ENCODE assay signal across 13 cellular contexts in the genomic region with DNA sequence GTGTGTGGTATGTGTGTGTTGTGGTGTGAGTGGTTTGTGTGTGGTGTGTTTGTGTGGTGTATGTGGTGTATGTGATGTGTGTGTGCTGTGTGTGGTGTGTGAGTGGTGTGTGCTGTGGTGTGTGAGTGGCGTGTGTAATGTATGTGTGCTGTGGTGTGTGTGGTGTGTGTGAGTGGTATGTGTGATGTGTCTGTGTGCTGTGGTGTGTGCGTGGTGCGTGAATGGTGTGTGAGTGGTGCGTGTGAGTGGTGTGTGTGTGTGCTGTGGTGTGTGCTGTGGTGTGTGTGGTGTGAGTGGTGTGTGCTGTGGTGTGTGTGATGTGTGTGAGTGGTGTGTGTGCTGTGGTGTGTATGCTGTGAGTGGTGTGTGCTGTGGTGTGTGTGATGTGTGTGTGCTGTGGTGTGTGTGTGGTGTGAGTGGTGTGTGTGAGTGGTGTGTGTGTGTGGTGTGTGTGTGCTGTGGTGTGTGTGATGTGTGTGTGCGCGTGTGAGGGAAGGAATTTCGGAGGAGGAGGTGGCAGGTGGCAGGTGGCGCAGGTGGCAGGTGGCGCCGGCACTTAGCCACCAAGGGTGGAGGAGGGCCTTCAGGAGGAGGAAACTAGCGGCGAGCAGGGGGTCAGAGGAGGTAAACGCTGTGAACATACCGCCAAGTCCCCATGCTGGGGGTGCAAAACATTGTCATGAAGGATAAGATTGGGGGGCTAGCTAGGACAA.
A peak's percentile ranks its signal among the peaks of the same experiment; 100 is the strongest.
DNase-seq lines count a peak whose midpoint lies in the region; TF ChIP-seq lines count a peak whose summit lies in the region.
"Had no signal": no experiment of that assay in that cellular context is flagged by ENCODE, and none has a peak within 500 bp of the region (broad histone marks: within the 10 kb centered on the region; RNA-seq: fewer than 3 reads in every experiment).

No MANE protein-coding gene starts in this region.

- no peak overlapping the region for H3K27ac ChIP-seq in CD4-positive, alpha-beta memory T cell (ENCODE audit: low read depth, low read length)

- peaks cover 0 to 2% (median under 1%) of the 10 kb centered on the region in 4 donors for H3K4me1 Mint-ChIP-seq in CD4-positive, alpha-beta memory T cell
- no peaks in the 10 kb centered on the region for H3K4me1 Mint-ChIP-seq in Calu3 (ENCODE audit: low read depth, unreplicated experiment)

- no peaks in the 10 kb centered on the region for H3K9me2 ChIP-seq in Loucy (replicated peaks; ENCODE audit: low read depth, low read length)

- peak; percentile 45 for DNase-seq in DMS53 treated with DMSO at 0.1 percent for 48 hours (lab: John Stamatoyannopoulos, UW; ENCODE audit: unreplicated experiment)
- peak; percentile 54 for DNase-seq in NCI-H526 treated with DMSO at 0.1 percent for 48 hours (lab: John Stamatoyannopoulos, UW)
- no peak for DNase-seq in CD4-positive, alpha-beta memory T cell
- DNase-seq in effector CD8-positive, alpha-beta T cell (lab: John Stamatoyannopoulos, UW) = no peak
- DNase-seq in KG1 (lab: John Stamatoyannopoulos, UW) = no peak
- DNase-seq in Calu3 = no peak
- DNase-seq: Kasumi-1 had no signal

- BruUV-seq in Calu3 (replicated peaks; lab: Mats Ljungman, UMichigan) = no TSS peak

- no peaks in the 10 kb centered on the region for H3K36me3 ChIP-seq in Loucy (ENCODE audit: insufficient read depth, low read length)
- H3K36me3 ChIP-seq in iPS-15b (ENCODE audit: control insufficient read depth, insufficient read depth, low read length) = no peaks in the 10 kb centered on the region
- no peaks in the 10 kb centered on the region for H3K36me3 ChIP-seq in CD4-positive, alpha-beta memory T cell (ENCODE audit: insufficient read depth, low read length)

- H3K9me3 ChIP-seq in Loucy (ENCODE audit: insufficient read depth, low read depth, low read length) = no peaks in the 10 kb centered on the region
- H3K9me3 ChIP-seq in iPS-15b (ENCODE audit: control insufficient read depth, insufficient read depth, low read length) = no peaks in the 10 kb centered on the region
- no peaks in the 10 kb centered on the region for H3K9me3 ChIP-seq in CD4-positive, alpha-beta memory T cell (ENCODE audit: control insufficient read depth in 1 of 2, low read length in 2 of 2)

- H3K9ac ChIP-seq in Loucy (ENCODE audit: low read depth, low read length, poor library complexity, severe bottlenecking) (no peak overlapping the region), iPS-15b (ENCODE audit: low read depth, low read length) (no peak overlapping the region)

- POLR2A ChIA-PET in CD4-positive, alpha-beta memory T cell (lab: Charles Lee; ENCODE audit: partially characterized antibody) = interaction anchor here (1.2 kb wide), 1 partner anchor 276 kb away, joined by 3 read pairs; no protein-coding TSS in a partner anchor

- TF ChIP-seq CTCF in Loucy (conservative IDR thresholded peaks at IDR 0.05; ENCODE audit: low read length) (no peak), Calu3 (IDR thresholded peaks at IDR 0.05; ENCODE audit: unreplicated experiment) (no peak)

- no peaks in the 10 kb centered on the region for H3K79me2 ChIP-seq in Loucy (ENCODE audit: insufficient read depth, low read length)

- H3K4me3 Mint-ChIP-seq in CD4-positive, alpha-beta memory T cell = no peak overlapping the region
- no peak overlapping the region for H3K4me3 Mint-ChIP-seq in Calu3 (ENCODE audit: low read depth, unreplicated experiment)
- H3K4me3 Mint-ChIP-seq: activated naive CD8-positive, alpha-beta T cell treated with anti-CD3 and anti-CD28 coated beads, Interleukin-2, amount 50 U/mL, for 24 hours; CD4-positive, CD25-positive, alpha-beta regulatory T cell; neural crest cell had no signal

- peaks cover 11% of the 10 kb centered on the region for H3K27me3 ChIP-seq in Loucy (ENCODE audit: insufficient read depth, low read length, poor library complexity, severe bottlenecking)
- peaks cover 18% of the 10 kb centered on the region for H3K27me3 ChIP-seq in iPS-15b (ENCODE audit: control insufficient read depth, insufficient read depth, low read length)
- H3K27me3 ChIP-seq in CD4-positive, alpha-beta memory T cell (ENCODE audit: insufficient read depth, low read length) = no peaks in the 10 kb centered on the region

- peaks cover 4% of the 10 kb centered on the region; the same call in 1 of the 2 replicates for H3F3A ChIP-seq in Loucy (ENCODE audit: low read depth)

- H3K27me3 Mint-ChIP-seq in CD4-positive, alpha-beta memory T cell = peaks cover 8 to 10% of the 10 kb centered on the region in 2 donors
- H3K27me3 Mint-ChIP-seq in Calu3 (ENCODE audit: unreplicated experiment) = peaks cover 22% of the 10 kb centered on the region

- H3K4me1 ChIP-seq in Loucy (ENCODE audit: insufficient read depth, low read length, poor library complexity, severe bottlenecking) = peaks cover 12% of the 10 kb centered on the region
- H3K4me1 ChIP-seq in iPS-15b (ENCODE audit: control insufficient read depth, insufficient read depth, low read length) = no peaks in the 10 kb centered on the region
- peaks cover 7% of the 10 kb centered on the region for H3K4me1 ChIP-seq in CD4-positive, alpha-beta memory T cell (ENCODE audit: insufficient read depth, low read length)

- no peaks in the 10 kb centered on the region for H3K9me3 Mint-ChIP-seq in CD4-positive, alpha-beta memory T cell
- H3K9me3 Mint-ChIP-seq in Calu3 (ENCODE audit: low read depth, unreplicated experiment) = no peaks in the 10 kb centered on the region
- H3K9me3 Mint-ChIP-seq: activated naive CD8-positive, alpha-beta T cell treated with anti-CD3 and anti-CD28 coated beads, Interleukin-2, amount 50 U/mL, for 24 hours; neural crest cell had no signal

- H3K4me3 ChIP-seq in Loucy (ENCODE audit: low read length, poor library complexity, severe bottlenecking) (peak overlapping the region; percentile 72), iPS-15b (ENCODE audit: low read depth, low read length) (peak overlapping the region; percentile 72)
- no peak overlapping the region for H3K4me3 ChIP-seq in CD4-positive, alpha-beta memory T cell (ENCODE audit: low read length in 2 of 2)
- H3K4me3 ChIP-seq: lung had no signal

- CTCF ChIA-PET in CD4-positive, alpha-beta memory T cell (lab: Charles Lee; ENCODE audit: partially characterized antibody) = no interaction called here
- CTCF ChIA-PET in Calu3 (lab: Charles Lee) = no interaction called here

- intact Hi-C loops in CD4-positive, alpha-beta memory T cell (cut with micrococcal nuclease) = no loop called here
- intact Hi-C loops in Calu3 (cut with micrococcal nuclease; ENCODE audit: unreplicated experiment) = no loop called here

- H3K27ac Mint-ChIP-seq in CD4-positive, alpha-beta memory T cell = no peak overlapping the region
- no peak overlapping the region for H3K27ac Mint-ChIP-seq in Calu3 (ENCODE audit: unreplicated experiment)
- H3K27ac Mint-ChIP-seq: activated naive CD8-positive, alpha-beta T cell treated with anti-CD3 and anti-CD28 coated beads, Interleukin-2, amount 50 U/mL, for 24 hours; CD4-positive, CD25-positive, alpha-beta regulatory T cell had no signal

- no peak overlapping the region for H2AFZ ChIP-seq in Loucy (ENCODE audit: low read length)

- peak overlapping the region; percentile 90 for H3K4me2 ChIP-seq in Loucy (ENCODE audit: low read depth, low read length, poor library complexity, severe bottlenecking)

- no peaks in the 10 kb centered on the region for H4K20me1 ChIP-seq in Loucy (ENCODE audit: insufficient read depth, low read length, poor library complexity, severe bottlenecking)

- H3K36me3 Mint-ChIP-seq in CD4-positive, alpha-beta memory T cell = no peaks in the 10 kb centered on the region
- H3K36me3 Mint-ChIP-seq in Calu3 (ENCODE audit: insufficient read depth, unreplicated experiment) = no peaks in the 10 kb centered on the region
- H3K36me3 Mint-ChIP-seq: CD4-positive, CD25-positive, alpha-beta regulatory T cell had no signal

Comparison
In these comparisons a context has a peak if more than half of its experiments do, and no peak if none do; other contexts are left out.
1. DNase-seq: peak in DMS53 treated with DMSO at 0.1 percent for 48 hours (single experiment) and NCI-H526 treated with DMSO at 0.1 percent for 48 hours (single experiment); none in CD4-positive, alpha-beta memory T cell (0 of 5), effector CD8-positive, alpha-beta T cell (single experiment), KG1 (single experiment) and Calu3 (single experiment).
2. H3K4me3 ChIP-seq: peak in Loucy (single experiment) and iPS-15b (single experiment); none in CD4-positive, alpha-beta memory T cell (0 of 2).